9 cellular contexts compared by ENCODE assay signal in genomic region chr2:143282684-143283083, GRCh38.
A peak's percentile ranks its signal among the peaks of the same experiment; 100 is the strongest.
DNase-seq lines count a peak whose midpoint lies in the region; ATAC-seq and TF ChIP-seq lines count a peak whose summit lies in the region.
"Had no signal": no experiment of that assay in that cellular context is flagged by ENCODE, and none has a peak within 500 bp of the region (broad histone marks: within the 10 kb centered on the region; RNA-seq: fewer than 3 reads in every experiment).

No MANE protein-coding gene starts in this region.

- CTCF ChIA-PET in activated CD4-positive, alpha-beta T cell treated with anti-CD3 and anti-CD28 coated beads, Interleukin-2, amount 10 ng/mL, durations not matched to agents 7 days and 5 days (lab: Charles Lee): interaction anchor here (2.2 kb wide), 1 partner anchor 24 kb away, joined by 8 read pairs; no protein-coding TSS in a partner anchor

- H3K4me1 ChIP-seq in psoas muscle: no peaks in the 10 kb centered on the region

- 81 to 88% (median 86%) methylated on average over 6 of the region's 6 CpGs for WGBS in psoas muscle, 3 donors

- no peaks in the 10 kb centered on the region for H3K9me3 Mint-ChIP-seq in activated CD4-positive, alpha-beta T cell treated with anti-CD3 and anti-CD28 coated beads, Interleukin-2, amount 10 ng/mL, durations not matched to agents 7 days and 5 days
- no peaks in the 10 kb centered on the region for H3K9me3 Mint-ChIP-seq in neural crest cell

- H3K27me3 Mint-ChIP-seq in activated CD4-positive, alpha-beta T cell treated with anti-CD3 and anti-CD28 coated beads, Interleukin-2, amount 10 ng/mL, durations not matched to agents 7 days and 5 days: no peaks in the 10 kb centered on the region
- no peaks in the 10 kb centered on the region for H3K27me3 Mint-ChIP-seq in neural crest cell (ENCODE audit: low read depth)

- DNase-seq in activated CD4-positive, alpha-beta T cell treated with anti-CD3 and anti-CD28 coated beads for 48 hours: peak; percentile 54
- DNase-seq in activated CD4-positive, alpha-beta T cell treated with anti-CD3 and anti-CD28 coated beads, Interleukin-2, amount 10 ng/mL, durations not matched to agents 7 days and 5 days: no peak
- DNase-seq in brain microvascular endothelial cell (no peak), neural crest cell (ENCODE audit: low read depth, low spot score) (no peak), NCI-H128 (lab: John Stamatoyannopoulos, UW; ENCODE audit: unreplicated experiment) (no peak), psoas muscle (no peak), H7 (no peak)
- DNase-seq: NK-92 treated with Interleukin-12 subunit alpha and Interleukin-12 subunit beta, amount 100 ng/mL, for 24 hours had no signal

- POLR2A ChIA-PET in activated CD4-positive, alpha-beta T cell treated with anti-CD3 and anti-CD28 coated beads, Interleukin-2, amount 10 ng/mL, durations not matched to agents 7 days and 5 days (lab: Charles Lee): no interaction called here

- H3K36me3 Mint-ChIP-seq in activated CD4-positive, alpha-beta T cell treated with anti-CD3 and anti-CD28 coated beads, Interleukin-2, amount 10 ng/mL, durations not matched to agents 7 days and 5 days (ENCODE audit: low read depth): peaks cover 14% of the 10 kb centered on the region
- H3K36me3 Mint-ChIP-seq in neural crest cell (ENCODE audit: low read depth): no peaks in the 10 kb centered on the region

- H3K36me3 ChIP-seq in brain microvascular endothelial cell (replicated peaks): no peaks in the 10 kb centered on the region
- no peaks in the 10 kb centered on the region for H3K36me3 ChIP-seq in psoas muscle (ENCODE audit: insufficient read depth in 1 of 2, low read depth in 1 of 2)
- H3K36me3 ChIP-seq in H7 (replicated peaks; ENCODE audit: control insufficient read depth, insufficient read depth, low read length): no peaks in the 10 kb centered on the region

- H3K9me3 ChIP-seq in psoas muscle: no peaks in the 10 kb centered on the region

- in situ Hi-C loops in brain microvascular endothelial cell (cut with HindIII; ENCODE audit: low pct_ligation_motif_present, low sequenced_read_pairs): no loop called here

- no peaks in the 10 kb centered on the region for H3K27me3 ChIP-seq in brain microvascular endothelial cell (replicated peaks)
- no peaks in the 10 kb centered on the region for H3K27me3 ChIP-seq in psoas muscle (ENCODE audit: insufficient read depth in 3 of 3, low read length in 2 of 3)
- H3K27me3 ChIP-seq in H7 (ENCODE audit: control insufficient read depth, insufficient read depth, low read length): no peaks in the 10 kb centered on the region

- no peak overlapping the region for H3K4me3 Mint-ChIP-seq in activated CD4-positive, alpha-beta T cell treated with anti-CD3 and anti-CD28 coated beads, Interleukin-2, amount 10 ng/mL, durations not matched to agents 7 days and 5 days
- no peak overlapping the region for H3K4me3 Mint-ChIP-seq in neural crest cell

- no peak for ATAC-seq in psoas muscle

- H3K4me3 ChIP-seq in brain microvascular endothelial cell (ENCODE audit: low read depth, low read length): no peak overlapping the region
- no peak overlapping the region for H3K4me3 ChIP-seq in psoas muscle
- H3K4me3 ChIP-seq in H7 (ENCODE audit: insufficient read depth, low read depth, low read length): no peak overlapping the region

- TF ChIP-seq CTCF in LNCAP (IDR thresholded peaks at IDR 0.05) (peak; percentile 42; the same call in 1 of the 2 replicates), brain microvascular endothelial cell (IDR thresholded peaks at IDR 0.05; ENCODE audit: low read depth, low read length, missing control alignments) (peak; percentile 47), neural crest cell (conservative IDR thresholded peaks at IDR 0.05) (peak; percentile 36), psoas muscle (IDR thresholded peaks at IDR 0.05) (no peak)

- intact Hi-C loops in psoas muscle (cut with DNase I): no loop called here

- H3K27ac Mint-ChIP-seq in activated CD4-positive, alpha-beta T cell treated with anti-CD3 and anti-CD28 coated beads, Interleukin-2, amount 10 ng/mL, durations not matched to agents 7 days and 5 days: no peak overlapping the region
- no peak overlapping the region for H3K27ac Mint-ChIP-seq in neural crest cell (ENCODE audit: unreplicated experiment)

- H3K27ac ChIP-seq in brain microvascular endothelial cell (no peak overlapping the region), psoas muscle (no peak overlapping the region)

- peaks cover 13% of the 10 kb centered on the region for H3K4me1 Mint-ChIP-seq in activated CD4-positive, alpha-beta T cell treated with anti-CD3 and anti-CD28 coated beads, Interleukin-2, amount 10 ng/mL, durations not matched to agents 7 days and 5 days
- no peaks in the 10 kb centered on the region for H3K4me1 Mint-ChIP-seq in neural crest cell
